ENCODE assay signal across 8 cellular contexts in the genomic region with DNA sequence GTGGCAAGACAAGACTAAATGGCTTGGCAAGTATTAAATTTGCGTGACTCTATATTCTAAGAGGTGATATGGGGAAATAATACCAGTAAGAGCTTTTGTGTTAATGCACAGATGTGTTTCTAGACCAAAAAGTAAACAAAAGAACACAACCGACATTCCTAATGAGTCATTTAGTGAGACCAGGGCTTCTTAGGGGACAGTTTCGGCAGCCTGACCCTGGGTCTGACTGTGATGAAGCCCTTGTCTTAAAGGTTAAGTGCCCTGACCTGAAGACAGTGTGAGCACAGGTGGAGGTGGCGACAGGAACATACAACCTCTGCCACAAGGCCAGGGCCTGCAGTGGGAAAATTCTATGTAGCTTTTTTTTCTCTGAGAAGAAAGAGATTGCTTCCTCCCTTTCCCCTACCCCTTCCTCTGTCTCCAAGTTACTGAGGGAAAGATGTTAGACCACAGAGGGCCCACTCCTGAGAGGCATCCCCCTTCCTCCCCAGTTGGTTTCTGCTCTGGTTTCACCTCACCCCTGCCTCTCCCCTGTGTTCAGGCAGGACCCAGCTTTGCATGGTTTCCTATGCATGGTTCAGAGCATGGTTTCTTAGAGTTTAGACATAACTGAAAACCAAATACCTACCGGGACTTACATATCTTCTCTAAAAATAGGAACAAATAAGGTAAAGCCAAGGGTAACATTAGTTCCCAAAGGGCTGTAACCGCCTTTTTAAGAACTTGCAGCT. TPM values are rescaled to one million over a fixed set of nuclear protein-coding genes. Genes with fewer than 3 reads are reported as not detected.
DNase-seq lines count a peak whose midpoint lies in the region; ATAC-seq and TF ChIP-seq lines count a peak whose summit lies in the region.
"Had no signal": no experiment of that assay in that cellular context is flagged by ENCODE, and none has a peak within 500 bp of the region (broad histone marks: within the 10 kb centered on the region; RNA-seq: fewer than 3 reads in every experiment).

No MANE protein-coding gene starts in this region.

- no peak overlapping the region for H3K27ac ChIP-seq in HCT116 (ENCODE audit: low read depth, low read length)
- no peak overlapping the region for H3K27ac ChIP-seq in RWPE2 (ENCODE audit: poor library complexity, severe bottlenecking)
- no peak overlapping the region for H3K27ac ChIP-seq in neuronal stem cell (replicated peaks; ENCODE audit: low read length)
- no peak overlapping the region for H3K27ac ChIP-seq in dorsolateral prefrontal cortex
- H3K27ac ChIP-seq in colonic mucosa = no peak overlapping the region

- intact Hi-C loops in HCT116 (cut with micrococcal nuclease) (no loop called here), dorsolateral prefrontal cortex (cut with DNase I) (no loop called here), colonic mucosa (cut with DNase I) (no loop called here)

- H2BK5ac ChIP-seq in neuronal stem cell (ENCODE audit: low read length) = no peak overlapping the region

- DNase-seq in HCT116 (ENCODE audit: low read depth, low spot score) (peak; percentile 21), RWPE2 (ENCODE audit: low spot score) (no peak), neuronal stem cell (ENCODE audit: low spot score) (no peak), dorsolateral prefrontal cortex (no peak), colonic mucosa (no peak)
- no peak for DNase-seq in activated naive CD4-positive, alpha-beta T cell treated with anti-CD3 and anti-CD28 coated beads, Interleukin-2, amount 50 U/mL, for 16 hours

- no peaks in the 10 kb centered on the region for H3K79me2 ChIP-seq in HCT116 (ENCODE audit: insufficient read depth, low read length)

- H4K91ac ChIP-seq in neuronal stem cell (ENCODE audit: low read depth, low read length, poor library complexity) = no peak overlapping the region

- CTCF ChIA-PET in HCT116 (lab: Charles Lee) = interaction anchor here (1.1 kb wide), 1 partner anchor 8 kb away, joined by 3 read pairs; no protein-coding TSS in a partner anchor

- H4K8ac ChIP-seq in neuronal stem cell (ENCODE audit: low read depth, low read length) = no peak overlapping the region

- H3K14ac ChIP-seq in neuronal stem cell (ENCODE audit: low read length) = no peak overlapping the region

- H2BK12ac ChIP-seq in neuronal stem cell (ENCODE audit: low read length) = no peak overlapping the region

- ATAC-seq in GM18858 (IDR thresholded peaks at IDR 0.05; ENCODE audit: unreplicated experiment) = peak; percentile 70
- ATAC-seq in HCT116 = peak; percentile 83
- peak; percentile 40; the same call in 1 of the 3 replicates for ATAC-seq in RWPE2 (ENCODE audit: low read depth)
- ATAC-seq: HepG2 had no signal

- no peak overlapping the region for H2AFZ ChIP-seq in HCT116 (ENCODE audit: low read depth, low read length, poor library complexity, severe bottlenecking)
- no peak overlapping the region for H2AFZ ChIP-seq in neuronal stem cell (ENCODE audit: low read length)

- no peak overlapping the region for H2BK15ac ChIP-seq in neuronal stem cell (ENCODE audit: low read length)

- H3K4me2 ChIP-seq in HCT116 (ENCODE audit: low read length) (peak overlapping the region; percentile 63), neuronal stem cell (ENCODE audit: insufficient read depth, low read length, poor library complexity, severe bottlenecking) (no peak overlapping the region)

- H3K79me1 ChIP-seq in neuronal stem cell (ENCODE audit: low read depth, low read length) = no peaks in the 10 kb centered on the region

- no peak overlapping the region for H2AK5ac ChIP-seq in neuronal stem cell (ENCODE audit: low read depth, low read length)

- no peak for TF ChIP-seq RAD21 in HCT116 (IDR thresholded peaks at IDR 0.05; ENCODE audit: low read depth)

- H3K18ac ChIP-seq in neuronal stem cell (ENCODE audit: low read length) = peak overlapping the region; percentile 48

- H3K9me3 ChIP-seq in HCT116 (ENCODE audit: control insufficient read depth in 1 of 2, insufficient read depth in 1 of 2, low read depth in 1 of 2, low read length in 2 of 2) (no peaks in the 10 kb centered on the region), RWPE2 (ENCODE audit: severe bottlenecking) (no peaks in the 10 kb centered on the region), neuronal stem cell (replicated peaks in 1 of 2; ENCODE audit: control insufficient read depth in 2 of 2, insufficient read depth in 1 of 2, low read depth in 1 of 2, low read length in 2 of 2) (no peaks in the 10 kb centered on the region), colonic mucosa (no peaks in the 10 kb centered on the region)

- H3K23ac ChIP-seq in neuronal stem cell (ENCODE audit: low read depth, low read length, poor library complexity) = no peak overlapping the region

- RAD21 ChIA-PET in HCT116 (lab: Charles Lee; ENCODE audit: low non-redundant PET in 1 of 2, low total read pairs in 2 of 2, uncharacterized antibody in 2 of 2, unreplicated experiment in 2 of 2) = interaction anchor here in 1 of 2 experiments (0.7 kb wide), 1 partner anchor 298 kb away, joined by 3 read pairs; no protein-coding TSS in a partner anchor

- H3K9me2 ChIP-seq in HCT116 (ENCODE audit: insufficient read depth) = no peaks in the 10 kb centered on the region

- no peak overlapping the region for H2BK120ac ChIP-seq in neuronal stem cell (ENCODE audit: low read depth, low read length)

- no peaks in the 10 kb centered on the region for H3K27me3 ChIP-seq in HCT116 (ENCODE audit: insufficient read depth, low read length)
- H3K27me3 ChIP-seq in RWPE2 (ENCODE audit: insufficient read depth, poor library complexity, severe bottlenecking) = no peaks in the 10 kb centered on the region
- H3K27me3 ChIP-seq in neuronal stem cell (ENCODE audit: control insufficient read depth in 3 of 3, insufficient read depth in 3 of 3, low read depth in 1 of 3, low read length in 3 of 3) = no peaks in the 10 kb centered on the region
- H3K27me3 ChIP-seq in dorsolateral prefrontal cortex = peaks cover 0 to 11% (median 0%) of the 10 kb centered on the region in 45 donors
- no peaks in the 10 kb centered on the region for H3K27me3 ChIP-seq in colonic mucosa

- TF ChIP-seq POLR2A in HCT116 (IDR thresholded peaks at IDR 0.05; ENCODE audit: borderline replicate concordance, extremely low read depth, insufficient read depth, insufficient read length) = no peak

- POLR2A ChIA-PET in HCT116 (lab: Charles Lee) = no interaction called here

- H3K9ac ChIP-seq in HCT116 (ENCODE audit: low read length) (peak overlapping the region; percentile 32; the same call in 1 of the 2 replicates), neuronal stem cell (ENCODE audit: low read depth, low read length, poor library complexity) (no peak overlapping the region), colonic mucosa (ENCODE audit: low read depth in 2 of 2, low read length in 2 of 2) (no peak overlapping the region)

- TF ChIP-seq CTCF in HCT116 (IDR thresholded peaks at IDR 0.05 in 2 of 3, conservative IDR thresholded peaks at IDR 0.05 in 1 of 3; ENCODE audit: borderline replicate concordance in 1 of 3, insufficient read depth in 1 of 3, low read depth in 2 of 3, low read length in 2 of 3) = no peak
- no peak for TF ChIP-seq CTCF in RWPE2 (IDR thresholded peaks at IDR 0.05; ENCODE audit: poor library complexity, severe bottlenecking)
- TF ChIP-seq CTCF in dorsolateral prefrontal cortex (IDR thresholded peaks at IDR 0.05 in 54 of 56, conservative IDR thresholded peaks at IDR 0.05 in 2 of 56; ENCODE audit: low read depth in 1 of 56, partially characterized antibody in 56 of 56) = no peak
- TF ChIP-seq CTCF in colonic mucosa (IDR thresholded peaks at IDR 0.05) = no peak

- H3K4me1 ChIP-seq in HCT116 (ENCODE audit: control insufficient read depth in 1 of 2, insufficient read depth in 2 of 2, low read length in 2 of 2) = peaks cover 12 to 17% of the 10 kb centered on the region in 2 experiments
- peaks cover 4% of the 10 kb centered on the region for H3K4me1 ChIP-seq in RWPE2 (ENCODE audit: insufficient read depth, poor library complexity, severe bottlenecking)
- H3K4me1 ChIP-seq in neuronal stem cell (ENCODE audit: control insufficient read depth in 2 of 2, insufficient read depth in 1 of 2, low read depth in 1 of 2, low read length in 2 of 2) = peaks cover 7 to 12% of the 10 kb centered on the region in 2 donors
- no peaks in the 10 kb centered on the region for H3K4me1 ChIP-seq in colonic mucosa

- no peak overlapping the region for H3K4ac ChIP-seq in neuronal stem cell (ENCODE audit: low read length)

- H3K36me3 ChIP-seq in HCT116 (ENCODE audit: control insufficient read depth in 1 of 2, insufficient read depth in 2 of 2, low read length in 2 of 2) (no peaks in the 10 kb centered on the region), RWPE2 (ENCODE audit: low read depth) (no peaks in the 10 kb centered on the region), neuronal stem cell (replicated peaks in 1 of 2; ENCODE audit: control insufficient read depth in 2 of 2, insufficient read depth in 2 of 2, low read length in 2 of 2) (peaks cover 0 to 1% of the 10 kb centered on the region in 2 donors), colonic mucosa (no peaks in the 10 kb centered on the region)

- no TSS peak for BruUV-seq in HCT116 (replicated peaks; lab: Mats Ljungman, UMichigan)

- H4K20me1 ChIP-seq in HCT116 (ENCODE audit: insufficient read depth) = no peaks in the 10 kb centered on the region

- no CpG with 5 or more reads among the region's 6 CpGs for WGBS in neuronal stem cell (ENCODE audit: extremely low coverage in 2 of 2, insufficient read length in 2 of 2, insufficient replicate concordance in 1 of 2), 2 donors

- H3K4me3 ChIP-seq in HCT116 (replicated peaks in 1 of 2; ENCODE audit: low read depth in 1 of 2, low read length in 2 of 2) = no peak overlapping the region
- H3K4me3 ChIP-seq in RWPE2 (ENCODE audit: severe bottlenecking) = no peak overlapping the region
- H3K4me3 ChIP-seq in neuronal stem cell (ENCODE audit: low read length in 2 of 2) = no peak overlapping the region
- H3K4me3 ChIP-seq in dorsolateral prefrontal cortex = no peak overlapping the region
- no peak overlapping the region for H3K4me3 ChIP-seq in colonic mucosa

TF ChIP-seq in HCT116, 20 proteins besides CTCF, POLR2A, EP300 and RAD21:
- TF ChIP-seq, protein P1, sequence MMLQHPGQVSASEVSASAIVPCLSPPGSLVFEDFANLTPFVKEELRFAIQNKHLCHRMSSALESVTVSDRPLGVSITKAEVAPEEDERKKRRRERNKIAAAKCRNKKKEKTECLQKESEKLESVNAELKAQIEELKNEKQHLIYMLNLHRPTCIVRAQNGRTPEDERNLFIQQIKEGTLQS (IDR thresholded peaks at IDR 0.05) = no peak
- TF ChIP-seq FOSL1 (IDR thresholded peaks at IDR 0.05; ENCODE audit: low read depth) = peak; percentile 37; the same call in 1 of the 2 replicates
- peak; percentile 20; the same call in 1 of the 2 replicates for TF ChIP-seq JUND (IDR thresholded peaks at IDR 0.05)

RNA-seq across cellular contexts. Expression of a gene that starts 24.9 kb away (rescaled TPM):
- total RNA-seq in HCT116 (2021; ENCODE audit: unreplicated experiment) (62.6 TPM), dorsolateral prefrontal cortex (1 to 10 TPM in 117 of 120 experiments, under 1 TPM in 3; 0.72 to 8.1 (median 2.9) TPM), colonic mucosa (1 to 10 TPM; 5.8 to 5.9 TPM)
- polyA plus RNA-seq in HCT116 (2012) = 86.2 and 89.9 TPM in 2 replicates
- 48.3 TPM for polyA plus RNA-seq in neuronal stem cell (2013, experiment 1 of 2)
- polyA plus RNA-seq in neuronal stem cell (2013, experiment 2 of 2) = 46.3 TPM
